21 cellular contexts compared by ENCODE assay signal in genomic region chr17:66287911-66288310, GRCh38. TPM values are rescaled to one million over a fixed set of nuclear protein-coding genes. Genes with fewer than 3 reads are reported as not detected.
DNase-seq lines count a peak whose midpoint lies in the region; ATAC-seq, FAIRE-seq and TF ChIP-seq lines count a peak whose summit lies in the region.
"Had no signal": no experiment of that assay in that cellular context is flagged by ENCODE, and none has a peak within 500 bp of the region (broad histone marks: within the 10 kb centered on the region; RNA-seq: fewer than 3 reads in every experiment).

No MANE protein-coding gene starts in this region.

- TF ChIP-seq CTCF in colonic mucosa (IDR thresholded peaks at IDR 0.05), result no peak
- TF ChIP-seq CTCF in HepG2 (CRISPR knock-in tag; IDR thresholded peaks at IDR 0.05), result no peak
- no peak for TF ChIP-seq CTCF in transverse colon (IDR thresholded peaks at IDR 0.05)

- H3K4me2 ChIP-seq in HepG2 (ENCODE audit: low read depth, low read length), result no peak overlapping the region
- H3K4me2 ChIP-seq: BLaER1, PC-9 had no signal

- ATAC-seq in HepG2 (no peak), GM18502 (IDR thresholded peaks at IDR 0.05; ENCODE audit: poor library complexity, unreplicated experiment) (no peak)
- ATAC-seq: K562, Right ventricle myocardium inferior had no signal

- no peaks in the 10 kb centered on the region for H3K79me2 ChIP-seq in HepG2 (ENCODE audit: insufficient read depth, low read length)

- no peak for TF ChIP-seq RAD21 in HepG2 (CRISPR knock-in tag; IDR thresholded peaks at IDR 0.05)

- DNase-seq in Caki2 (ENCODE audit: low read depth) (peak; percentile 85), colonic mucosa (peak; percentile 64), HepG2 (ENCODE audit: low spot score) (no peak), transverse colon (peak; percentile 46), putamen (ENCODE audit: low spot score) (no peak)
- no peak for DNase-seq in activated effector memory CD4-positive, alpha-beta T cell treated with anti-CD3 and anti-CD28 coated beads, Interleukin-2, amount 50 U/mL, for 16 hours
- DNase-seq: DND-41, GDM1, NCI-H1048, NCI-H1694, NCI-H446 treated with DMSO at 0.1 percent for 48 hours, NCI-H748 treated with DMSO at 0.1 percent for 48 hours, PC-9 had no signal

- H3K36me3 ChIP-seq in colonic mucosa (no peaks in the 10 kb centered on the region), HepG2 (replicated peaks in 1 of 2; ENCODE audit: control insufficient read depth in 1 of 2, insufficient read depth in 2 of 2, low read length in 2 of 2) (no peaks in the 10 kb centered on the region), transverse colon (no peaks in the 10 kb centered on the region)
- H3K36me3 ChIP-seq: BLaER1 had no signal

- POLR2A ChIA-PET in HepG2 (lab: Yijun Ruan, JAX), result interaction anchor here (0.8 kb wide), 1 partner anchor 12 kb away, joined by 3 read pairs; no protein-coding TSS in a partner anchor

- BruUV-seq in HepG2 (replicated peaks; lab: Mats Ljungman, UMichigan), result no TSS peak

- H3K27me3 ChIP-seq in colonic mucosa (no peaks in the 10 kb centered on the region), HepG2 (ENCODE audit: control insufficient read depth in 1 of 2, insufficient read depth in 2 of 2, low read length in 2 of 2) (no peaks in the 10 kb centered on the region; a peak in 1 of 5 replicates), transverse colon (no peaks in the 10 kb centered on the region)
- H3K27me3 ChIP-seq: BLaER1 had no signal

- no peaks in the 10 kb centered on the region for H3K9me3 ChIP-seq in colonic mucosa
- no peaks in the 10 kb centered on the region for H3K9me3 ChIP-seq in HepG2 (ENCODE audit: low read length)
- H3K9me3 ChIP-seq in transverse colon, result no peaks in the 10 kb centered on the region
- H3K9me3 ChIP-seq: BLaER1 had no signal

- no peak overlapping the region for H2AFZ ChIP-seq in HepG2 (ENCODE audit: low read length)
- H2AFZ ChIP-seq: PC-9 had no signal

- H3K4me3 ChIP-seq in colonic mucosa, result no peak overlapping the region
- H3K4me3 ChIP-seq in HepG2 (replicated peaks in 1 of 3; ENCODE audit: insufficient read depth in 1 of 3, low read depth in 2 of 3, low read length in 3 of 3), result no peak overlapping the region
- H3K4me3 ChIP-seq in transverse colon, result no peak overlapping the region
- H3K4me3 ChIP-seq: BLaER1, K562, PC-9, SK-N-MC had no signal

- no peaks in the 10 kb centered on the region for H4K20me1 ChIP-seq in HepG2 (ENCODE audit: insufficient read depth, low read length)
- H4K20me1 ChIP-seq: BLaER1 had no signal

- no peaks in the 10 kb centered on the region for H3K4me1 ChIP-seq in colonic mucosa
- peaks cover 43% of the 10 kb centered on the region for H3K4me1 ChIP-seq in HepG2 (ENCODE audit: insufficient read depth, low read length)
- no peaks in the 10 kb centered on the region for H3K4me1 ChIP-seq in transverse colon

- no peak for TF ChIP-seq POLR2A in HepG2 (IDR thresholded peaks at IDR 0.05; ENCODE audit: insufficient read depth in 1 of 2, low read depth in 2 of 2, low read length in 2 of 2)
- TF ChIP-seq POLR2A in transverse colon (IDR thresholded peaks at IDR 0.05), result no peak

- no peak for TF ChIP-seq EP300 in HepG2 (IDR thresholded peaks at IDR 0.05; ENCODE audit: low read depth in 2 of 2, low read length in 2 of 2)
- no peak for TF ChIP-seq EP300 in HepG2 (CRISPR knock-in tag; IDR thresholded peaks at IDR 0.05; ENCODE audit: borderline replicate concordance)
- no peak for TF ChIP-seq EP300 in transverse colon (IDR thresholded peaks at IDR 0.05; ENCODE audit: low read depth)

- H3K27ac ChIP-seq in colonic mucosa, result no peak overlapping the region
- H3K27ac ChIP-seq in HepG2 (ENCODE audit: extremely low read length, insufficient read depth, low read length), result no peak overlapping the region
- H3K27ac ChIP-seq in transverse colon, result no peak overlapping the region
- H3K27ac ChIP-seq: BLaER1, PC-9, SK-N-MC had no signal

- no peak for FAIRE-seq in HepG2 (lab: Jason Lieb, UNC)
- FAIRE-seq: GM12892, K562 had no signal

- in situ Hi-C loops in Caki2 (cut with HindIII; ENCODE audit: low pct_unique_long_range_greater_than_20kb, low sequenced_read_pairs) (no loop called here), HepG2 (cut with HindIII; ENCODE audit: extremely low pct_ligation_motif_present, low pct_unique_long_range_greater_than_20kb) (no loop called here), transverse colon (cut with MboI; ENCODE audit: low pct_ligation_motif_present in 1 of 4, low pct_unique_long_range_greater_than_20kb in 1 of 4, low sequenced_read_pairs in 3 of 4) (no loop called here)

- intact Hi-C loops in colonic mucosa (cut with DNase I) (no loop called here), HepG2 (cut with micrococcal nuclease; ENCODE audit: unreplicated experiment) (no loop called here), transverse colon (cut with DNase I; ENCODE audit: low total_unique reads) (no loop called here)

- CTCF ChIA-PET in HepG2 (lab: Yijun Ruan, JAX; ENCODE audit: low intra/inter-chr PET ratio, low total read pairs), result no interaction called here

- WGBS in HepG2 (ENCODE audit: low lambda C conversion rate), result 70% methylated on average over 2 of the region's 2 CpGs
- 61% methylated on average over 2 of the region's 2 CpGs; no CpG with 5 or more reads in 1 of the 2 donors for WGBS in transverse colon (ENCODE audit: low coverage in 1 of 2), 2 donors

- H3K9ac ChIP-seq in colonic mucosa (ENCODE audit: low read depth in 2 of 2, low read length in 2 of 2) (no peak overlapping the region), HepG2 (ENCODE audit: insufficient read depth, low read depth, low read length) (no peak overlapping the region)
- H3K9ac ChIP-seq: BLaER1 had no signal

TF ChIP-seq in HepG2, 621 proteins besides CTCF, POLR2A, EP300 and RAD21 (continues in another document):
- peak; percentile 18; the same call in 1 of the 2 replicates for TF ChIP-seq HNF4A (CRISPR knock-in tag; IDR thresholded peaks at IDR 0.05)
- TF ChIP-seq ZSCAN22 (CRISPR knock-in tag; IDR thresholded peaks at IDR 0.05), result no peak

RNA-seq across cellular contexts. Expression of gene PRKCA, which starts 14.5 kb away (rescaled TPM):
- 26.8 and 28.6 TPM in 2 replicates for total RNA-seq in Caki2 (2014; rRNA removed; shearing (Covaris generic); ENCODE audit: low replicate concordance)
- total RNA-seq in colonic mucosa, result 10 to 100 TPM; 40.0 to 41.8 TPM
- total RNA-seq in HepG2 (2016; rRNA removed; fragmentation: Illumina TruSeq; extraction: Trizol), result 18.5 and 24.4 TPM in 2 replicates
- total RNA-seq in HepG2 (2016; cell fraction: cytosol; rRNA removed; fragmentation: Illumina TruSeq; extraction: Trizol; ENCODE audit: low read depth), result 6.7 and 7.1 TPM in 2 replicates
- 17.8 and 22.1 TPM in 2 replicates for total RNA-seq in HepG2 (2016; cell fraction: insoluble cytoplasmic fraction; rRNA removed; fragmentation: Illumina TruSeq; extraction: Trizol)
- 8.8 and 9.9 TPM in 2 replicates for total RNA-seq in HepG2 (2016; cell fraction: membrane; rRNA removed; fragmentation: Illumina TruSeq; extraction: Trizol)
- total RNA-seq in HepG2 (2016; cell fraction: nucleus; rRNA removed; fragmentation: Illumina TruSeq; extraction: Trizol), result 36.9 and 39.8 TPM in 2 replicates
- polyA plus RNA-seq in HepG2 (2011; rRNA removed), result 20.1 and 21.5 TPM in 2 replicates
- polyA plus RNA-seq in HepG2 (2011; cell fraction: cytosol; rRNA removed), result 13.2 and 17.7 TPM in 2 replicates
- 19.1 and 22.8 TPM in 2 replicates for polyA plus RNA-seq in HepG2 (2011; cell fraction: nucleus; rRNA removed)
- 14.6 and 15.5 TPM in 2 replicates for polyA plus RNA-seq in HepG2 (2012)
- 1.4 and 1.8 TPM in 2 replicates for polyA plus RNA-seq in HepG2 (2016; cell fraction: cytosol; fragmentation: Illumina TruSeq; extraction: Trizol; ENCODE audit: low read depth)
- polyA plus RNA-seq in HepG2 (2016; cell fraction: insoluble cytoplasmic fraction; fragmentation: Illumina TruSeq; extraction: Trizol; ENCODE audit: low read depth), result 21.7 and 25.8 TPM in 2 replicates
- 3.4 and 3.7 TPM in 2 replicates for polyA plus RNA-seq in HepG2 (2016; cell fraction: membrane; fragmentation: Illumina TruSeq; extraction: Trizol; ENCODE audit: low read depth)
- 26.4 and 28.3 TPM in 2 replicates for polyA plus RNA-seq in HepG2 (2016; cell fraction: nucleus; fragmentation: Illumina TruSeq; extraction: Trizol; ENCODE audit: insufficient read depth, low read depth)
- 19.6 and 43.9 TPM in 2 replicates for polyA minus RNA-seq in HepG2 (2011; rRNA and poly(A)+ RNA removed; ENCODE audit: low replicate concordance)
- 24.9 and 27.4 TPM in 2 replicates for polyA minus RNA-seq in HepG2 (2011; cell fraction: cytosol; rRNA and poly(A)+ RNA removed)
- polyA minus RNA-seq in HepG2 (2011; cell fraction: nucleus; rRNA and poly(A)+ RNA removed), result 52.5 and 53.8 TPM in 2 replicates
- 10 to 100 TPM; 16.1 to 49.7 (median 31.7) TPM for total RNA-seq in transverse colon

RNA-seq across cellular contexts. Expression of gene APOH, which starts 58.7 kb away (rescaled TPM):
- 0.20 TPM in 1 of 2 replicates, not detected in the other for total RNA-seq in Caki2 (2014; rRNA removed; shearing (Covaris generic); ENCODE audit: low replicate concordance)
- total RNA-seq in colonic mucosa, result 1 to 10 TPM; 1.1 to 5.1 TPM
- total RNA-seq in HepG2 (2016; rRNA removed; fragmentation: Illumina TruSeq; extraction: Trizol), result 2,482 and 4,846 TPM in 2 replicates
- 1,150 and 1,183 TPM in 2 replicates for total RNA-seq in HepG2 (2016; cell fraction: cytosol; rRNA removed; fragmentation: Illumina TruSeq; extraction: Trizol; ENCODE audit: low read depth)
- 2,465 and 4,724 TPM in 2 replicates for total RNA-seq in HepG2 (2016; cell fraction: insoluble cytoplasmic fraction; rRNA removed; fragmentation: Illumina TruSeq; extraction: Trizol)
- 1,158 and 1,221 TPM in 2 replicates for total RNA-seq in HepG2 (2016; cell fraction: membrane; rRNA removed; fragmentation: Illumina TruSeq; extraction: Trizol)
- total RNA-seq in HepG2 (2016; cell fraction: nucleus; rRNA removed; fragmentation: Illumina TruSeq; extraction: Trizol), result 3,038 and 3,639 TPM in 2 replicates
- 5,538 and 5,748 TPM in 2 replicates for polyA plus RNA-seq in HepG2 (2011; rRNA removed)
- polyA plus RNA-seq in HepG2 (2011; cell fraction: cytosol; rRNA removed), result 2,927 and 4,844 TPM in 2 replicates
- 1,326 and 1,783 TPM in 2 replicates for polyA plus RNA-seq in HepG2 (2011; cell fraction: nucleus; rRNA removed)
- 3,089 and 3,460 TPM in 2 replicates for polyA plus RNA-seq in HepG2 (2012)
- 1,295 and 1,314 TPM in 2 replicates for polyA plus RNA-seq in HepG2 (2016; cell fraction: cytosol; fragmentation: Illumina TruSeq; extraction: Trizol; ENCODE audit: low read depth)
- 2,481 and 2,611 TPM in 2 replicates for polyA plus RNA-seq in HepG2 (2016; cell fraction: insoluble cytoplasmic fraction; fragmentation: Illumina TruSeq; extraction: Trizol; ENCODE audit: low read depth)
- 1,085 and 1,169 TPM in 2 replicates for polyA plus RNA-seq in HepG2 (2016; cell fraction: membrane; fragmentation: Illumina TruSeq; extraction: Trizol; ENCODE audit: low read depth)
- 4,801 and 5,262 TPM in 2 replicates for polyA plus RNA-seq in HepG2 (2016; cell fraction: nucleus; fragmentation: Illumina TruSeq; extraction: Trizol; ENCODE audit: insufficient read depth, low read depth)
- 0.80 and 1,354 TPM in 2 replicates for polyA minus RNA-seq in HepG2 (2011; rRNA and poly(A)+ RNA removed; ENCODE audit: low replicate concordance)
- polyA minus RNA-seq in HepG2 (2011; cell fraction: cytosol; rRNA and poly(A)+ RNA removed), result 959 and 1,296 TPM in 2 replicates
- 534 and 903 TPM in 2 replicates for polyA minus RNA-seq in HepG2 (2011; cell fraction: nucleus; rRNA and poly(A)+ RNA removed)
- total RNA-seq in transverse colon, result under 1 TPM in 1 of 4 donors, not detected in 3; 0.55 TPM
- total RNA-seq: HT1080, M059J, PC-9, Right ventricle myocardium inferior had no signal
- polyA plus RNA-seq: K562 had no signal

Comparison
In these comparisons a context has a peak if more than half of its experiments do, and no peak if none do; other contexts are left out.
1. DNase-seq: peak in Caki2 (single experiment), colonic mucosa (single experiment) and transverse colon (single experiment); none in HepG2 (single experiment), putamen (single experiment) and activated effector memory CD4-positive, alpha-beta T cell treated with anti-CD3 and anti-CD28 coated beads, Interleukin-2, amount 50 U/mL, for 16 hours (single experiment).
2. RNA of gene APOH, which starts 58.7 kb away (total RNA-seq): 1,150 to 4,846 TPM in HepG2; 1.1 to 5.1 TPM in colonic mucosa, 0.20 TPM in Caki2 and 0.55 TPM in transverse colon; every median in the first group is over 100 times any median in the second.